11 cellular contexts compared by ENCODE assay signal in genomic region chr15:47766406-47766805, GRCh38.
"Had no signal": no experiment of that assay in that cellular context is flagged by ENCODE, and none has a peak within 500 bp of the region (broad histone marks: within the 10 kb centered on the region; RNA-seq: fewer than 3 reads in every experiment).

No MANE protein-coding gene starts in this region.

- H3K9me3 ChIP-seq: HAP-1 had no signal

- H2AFZ ChIP-seq: GM23248, GM23338 had no signal

- FAIRE-seq: H1, H54 had no signal

- H3K4me3 ChIP-seq: GM23248, GM23338, HAP-1 had no signal

- DNase-seq: GM23248, GOT3, H7, H9, HCEC 1CT, HFFc6 had no signal

- H3K9ac ChIP-seq: GM23248 had no signal

- ATAC-seq: GM23338, HCT116 had no signal

- H3K4me1 ChIP-seq: HAP-1 had no signal

- H3K27ac ChIP-seq: GM23248 had no signal

- H3K4me2 ChIP-seq: GM23338 had no signal
